In the genomic region with DNA sequence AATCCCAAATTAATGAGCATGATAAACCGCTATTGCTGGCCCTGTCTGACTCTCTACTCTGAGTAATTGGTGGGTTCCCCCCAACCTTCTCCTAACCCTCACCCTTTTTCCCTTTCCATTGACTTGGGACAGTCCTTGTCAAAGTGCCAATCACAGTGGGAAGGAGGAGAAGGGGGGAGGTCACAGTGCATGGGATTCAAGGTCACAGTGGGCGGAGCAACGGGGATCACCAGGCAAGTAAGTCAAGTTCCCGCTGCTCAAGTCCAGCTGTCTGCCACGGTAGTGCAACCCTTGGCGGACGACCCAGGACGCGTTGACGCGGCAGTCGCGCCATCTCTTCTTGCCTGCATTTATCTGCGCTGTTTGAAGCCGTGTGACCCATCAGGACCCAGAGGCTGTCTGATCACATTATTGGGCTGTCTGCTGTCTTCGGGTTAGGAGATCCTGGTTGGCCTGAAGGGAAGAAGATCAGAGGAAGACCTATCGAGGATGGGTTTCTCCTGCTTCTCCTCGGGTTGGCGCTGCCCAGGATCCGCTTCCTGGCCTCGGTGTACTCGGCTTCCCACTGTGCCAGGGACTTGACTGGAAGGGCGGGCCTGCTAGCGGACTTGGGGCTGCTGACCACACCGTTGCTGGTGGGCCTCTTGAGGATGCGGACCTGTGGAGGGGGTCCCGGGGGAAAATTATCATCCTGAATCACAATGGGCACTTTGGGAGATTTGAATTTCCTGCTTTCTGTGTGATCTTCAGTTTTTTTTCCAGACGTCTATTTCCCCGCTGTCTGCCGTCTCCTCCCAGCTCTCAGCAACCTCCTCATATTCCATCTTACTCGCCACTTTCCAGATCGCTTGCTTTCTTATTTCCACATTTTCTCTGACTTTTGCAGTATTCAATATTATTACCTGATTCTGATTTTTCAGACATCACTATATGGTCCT, we compare ENCODE assay signal across 19 cellular contexts. TPM values are rescaled to one million over a fixed set of nuclear protein-coding genes. Genes with fewer than 3 reads are reported as not detected.
A peak's percentile ranks its signal among the peaks of the same experiment; 100 is the strongest.
DNase-seq lines count a peak whose midpoint lies in the region; ATAC-seq and TF ChIP-seq lines count a peak whose summit lies in the region.
"Had no signal": no experiment of that assay in that cellular context is flagged by ENCODE, and none has a peak within 500 bp of the region (broad histone marks: within the 10 kb centered on the region; RNA-seq: fewer than 3 reads in every experiment).

No MANE protein-coding gene starts in this region.

- H3K27me3 ChIP-seq in BLaER1 (no peaks in the 10 kb centered on the region), body of pancreas (no peaks in the 10 kb centered on the region), right lobe of liver (no peaks in the 10 kb centered on the region)
- H3K27me3 ChIP-seq: uterus had no signal

- H3K4me1 ChIP-seq in BLaER1, result peaks cover 37% of the 10 kb centered on the region
- H3K4me1 ChIP-seq in body of pancreas, result peaks cover 46% of the 10 kb centered on the region
- H3K4me1 ChIP-seq in right lobe of liver, result peaks cover 0 to 3% (median 0%) of the 10 kb centered on the region in 4 donors
- H3K4me1 ChIP-seq: uterus had no signal

- no peak for TF ChIP-seq CTCF in HFFc6 (IDR thresholded peaks at IDR 0.05)
- TF ChIP-seq CTCF in body of pancreas (IDR thresholded peaks at IDR 0.05), result peak in 1 of 7 experiments; percentile 7
- no peak for TF ChIP-seq CTCF in right lobe of liver (IDR thresholded peaks at IDR 0.05)

- H3K27me3 Mint-ChIP-seq in HFFc6 (ENCODE audit: insufficient read depth), result peaks cover 5% of the 10 kb centered on the region
- no peaks in the 10 kb centered on the region for H3K27me3 Mint-ChIP-seq in activated CD4-positive, alpha-beta T cell treated with anti-CD3 and anti-CD28 coated beads, Interleukin-2, amount 10 ng/mL, durations not matched to agents 7 days and 5 days
- H3K27me3 Mint-ChIP-seq: dendritic cell treated with granulocyte-macrophage colony-stimulating factor and Interleukin-4, amounts not matched to agents 40 ng/mL and 50 ng/mL, for 4 days had no signal

- peak overlapping the region; percentile 84 for H3K4me2 ChIP-seq in BLaER1
- H3K4me2 ChIP-seq: KMS-11 had no signal

- peaks cover 14% of the 10 kb centered on the region for H3K36me3 Mint-ChIP-seq in HFFc6 (ENCODE audit: low read depth)
- peaks cover 18% of the 10 kb centered on the region for H3K36me3 Mint-ChIP-seq in activated CD4-positive, alpha-beta T cell treated with anti-CD3 and anti-CD28 coated beads, Interleukin-2, amount 10 ng/mL, durations not matched to agents 7 days and 5 days (ENCODE audit: low read depth)
- H3K36me3 Mint-ChIP-seq: mesothelial cell of epicardium had no signal

- TF ChIP-seq POLR2A in body of pancreas (IDR thresholded peaks at IDR 0.05) (peak in 1 of 3 donors; percentile 38), right lobe of liver (IDR thresholded peaks at IDR 0.05) (peak; percentile 75)

- POLR2A ChIA-PET in activated CD4-positive, alpha-beta T cell treated with anti-CD3 and anti-CD28 coated beads, Interleukin-2, amount 10 ng/mL, durations not matched to agents 7 days and 5 days (lab: Charles Lee), result no interaction called here

- H4K20me1 ChIP-seq in BLaER1, result peaks cover 3% of the 10 kb centered on the region

- H3K36me3 ChIP-seq in BLaER1 (peaks cover 4% of the 10 kb centered on the region; the same call in 1 of the 2 replicates), body of pancreas (replicated peaks in 1 of 2; ENCODE audit: insufficient read depth in 1 of 2, low read depth in 2 of 2) (no peaks in the 10 kb centered on the region), right lobe of liver (peaks cover 0 to 4% (median under 1%) of the 10 kb centered on the region in 4 donors)
- H3K36me3 ChIP-seq: uterus had no signal

- peak overlapping the region; percentile 9 for H3K27ac Mint-ChIP-seq in HFFc6
- H3K27ac Mint-ChIP-seq in activated CD4-positive, alpha-beta T cell treated with anti-CD3 and anti-CD28 coated beads, Interleukin-2, amount 10 ng/mL, durations not matched to agents 7 days and 5 days, result no peak overlapping the region
- H3K27ac Mint-ChIP-seq: dendritic cell treated with granulocyte-macrophage colony-stimulating factor and Interleukin-4, amounts not matched to agents 40 ng/mL and 50 ng/mL, for 4 days; mesothelial cell of epicardium had no signal

- intact Hi-C loops in body of pancreas (cut with DNase I) (no loop called here), right lobe of liver (cut with DNase I) (no loop called here)

- H3K27ac ChIP-seq in BLaER1 (peak overlapping the region; percentile 100), body of pancreas (peak overlapping the region; percentile 28 to 76 (median 52)), right lobe of liver (peak overlapping the region; percentile 99 to 100 (median 99))
- H3K27ac ChIP-seq: KMS-11, uterus had no signal

- no peak overlapping the region for H3K4me3 Mint-ChIP-seq in HFFc6
- H3K4me3 Mint-ChIP-seq in activated CD4-positive, alpha-beta T cell treated with anti-CD3 and anti-CD28 coated beads, Interleukin-2, amount 10 ng/mL, durations not matched to agents 7 days and 5 days, result no peak overlapping the region
- H3K4me3 Mint-ChIP-seq: dendritic cell treated with granulocyte-macrophage colony-stimulating factor and Interleukin-4, amounts not matched to agents 40 ng/mL and 50 ng/mL, for 4 days; mesothelial cell of epicardium had no signal

- H3K9me3 Mint-ChIP-seq in HFFc6, result peaks cover 14% of the 10 kb centered on the region
- no peaks in the 10 kb centered on the region for H3K9me3 Mint-ChIP-seq in activated CD4-positive, alpha-beta T cell treated with anti-CD3 and anti-CD28 coated beads, Interleukin-2, amount 10 ng/mL, durations not matched to agents 7 days and 5 days
- H3K9me3 Mint-ChIP-seq: dendritic cell treated with granulocyte-macrophage colony-stimulating factor and Interleukin-4, amounts not matched to agents 40 ng/mL and 50 ng/mL, for 4 days had no signal

- ATAC-seq in body of pancreas (no peak), right lobe of liver (peak; percentile 39 to 59 (median 44)), GM21515 (IDR thresholded peaks at IDR 0.05; ENCODE audit: unreplicated experiment) (no peak), GM21619 (IDR thresholded peaks at IDR 0.05; ENCODE audit: unreplicated experiment) (no peak)
- ATAC-seq: esophagus mucosa had no signal

- H3K4me3 ChIP-seq in BLaER1, result peak overlapping the region; percentile 85
- no peak overlapping the region for H3K4me3 ChIP-seq in body of pancreas
- H3K4me3 ChIP-seq in right lobe of liver, result peak overlapping the region; percentile 70 to 89 (median 79)
- H3K4me3 ChIP-seq: uterus had no signal

- 61% methylated on average over 24 to 31 of the region's 32 CpGs for WGBS in body of pancreas, 2 donors
- WGBS in right lobe of liver (ENCODE audit: insufficient coverage, low coverage, low lambda C conversion rate, missing lambda C conversion rate), result 45% methylated on average over 11 of the region's 32 CpGs

- peaks cover 44% of the 10 kb centered on the region for H3K4me1 Mint-ChIP-seq in HFFc6 (ENCODE audit: low read depth)
- H3K4me1 Mint-ChIP-seq in activated CD4-positive, alpha-beta T cell treated with anti-CD3 and anti-CD28 coated beads, Interleukin-2, amount 10 ng/mL, durations not matched to agents 7 days and 5 days, result peaks cover 37% of the 10 kb centered on the region

- in situ Hi-C loops in G401 (cut with HindIII; ENCODE audit: low sequenced_read_pairs), result no loop called here

- H3K9ac ChIP-seq in BLaER1, result peak overlapping the region; percentile 100
- H3K9ac ChIP-seq: KMS-11 had no signal

- H3K9me3 ChIP-seq in BLaER1 (0 out of 2 replicates have a peak, but pooled peaks cover 2% of the 10 kb centered on the region), body of pancreas (no peaks in the 10 kb centered on the region), right lobe of liver (no peaks in the 10 kb centered on the region)
- H3K9me3 ChIP-seq: uterus had no signal

- no peak for DNase-seq in HFFc6
- peak; percentile 51 to 75 (median 66) for DNase-seq in body of pancreas
- peak; percentile 78 to 90 (median 81) for DNase-seq in right lobe of liver
- DNase-seq in G401 (ENCODE audit: low spot score), result no peak
- no peak for DNase-seq in activated CD4-positive, alpha-beta T cell treated with anti-CD3 and anti-CD28 coated beads, Interleukin-2, amount 10 ng/mL, durations not matched to agents 7 days and 5 days
- DNase-seq: activated CD4-positive, alpha-beta T cell treated with anti-CD3 and anti-CD28 coated beads for 48 hours; activated naive CD4-positive, alpha-beta T cell treated with anti-CD3 and anti-CD28 coated beads, Interleukin-2, amount 50 U/mL, for 16 hours; activated T-cell treated with anti-CD3 and anti-CD28 coated beads, Interleukin-2, amount 50 U/mL, for 1 hour; NCI-H1092 treated with DMSO at 0.1 percent for 48 hours; NCI-H526; T-helper 9 cell had no signal

- CTCF ChIA-PET in activated CD4-positive, alpha-beta T cell treated with anti-CD3 and anti-CD28 coated beads, Interleukin-2, amount 10 ng/mL, durations not matched to agents 7 days and 5 days (lab: Charles Lee), result interaction anchor here (1.2 kb wide), 1 partner anchor 13 kb away, joined by 5 read pairs; no protein-coding TSS in a partner anchor

RNA-seq across cellular contexts. Expression of a gene that starts 3.1 kb away (rescaled TPM):
- total RNA-seq in HFFc6 (2021; fragmentation: NEBNext Ultra II Directional; extraction: Animal tissue kit (Norgen Biotek cat#: 25700)), result 100 to 1,000 TPM; 216 to 270 (median 236) TPM
- total RNA-seq in body of pancreas, result 10 to 100 TPM; 54.1 to 93.4 TPM
- 10 to 100 TPM; 56.9 to 74.3 (median 64.0) TPM for total RNA-seq in right lobe of liver
- total RNA-seq in G401 (2014; rRNA removed; shearing (Covaris generic)), result 27.4 and 46.7 TPM in 2 replicates
- total RNA-seq in activated CD4-positive, alpha-beta T cell treated with anti-CD3 and anti-CD28 coated beads, Interleukin-2, amount 10 ng/mL, durations not matched to agents 7 days and 5 days, result 100 to 1,000 TPM; 207 to 214 TPM

RNA-seq across cellular contexts. Expression of a gene that starts 58.9 kb away (rescaled TPM):
- 10 to 100 TPM; 10.7 to 17.0 (median 12.0) TPM for total RNA-seq in HFFc6 (2021; fragmentation: NEBNext Ultra II Directional; extraction: Animal tissue kit (Norgen Biotek cat#: 25700))
- 1 to 10 TPM; 2.1 to 2.6 TPM for total RNA-seq in body of pancreas
- total RNA-seq in right lobe of liver, result 1 to 10 TPM; 2.4 to 7.7 (median 6.7) TPM
- total RNA-seq in G401 (2014; rRNA removed; shearing (Covaris generic)), result 1.5 and 2.0 TPM in 2 replicates
- 1 to 10 TPM; 8.1 TPM for total RNA-seq in activated CD4-positive, alpha-beta T cell treated with anti-CD3 and anti-CD28 coated beads, Interleukin-2, amount 10 ng/mL, durations not matched to agents 7 days and 5 days

Comparison
In these comparisons a context has a peak if more than half of its experiments do, and no peak if none do; other contexts are left out.
1. H3K4me3 ChIP-seq: peak in BLaER1 (single experiment) and right lobe of liver (3 of 3); none in body of pancreas (0 of 2).
2. DNase-seq: peak in body of pancreas (4 of 4) and right lobe of liver (3 of 3); none in HFFc6 (single experiment), G401 (single experiment) and activated CD4-positive, alpha-beta T cell treated with anti-CD3 and anti-CD28 coated beads, Interleukin-2, amount 10 ng/mL, durations not matched to agents 7 days and 5 days (single experiment).
3. ATAC-seq: peak in right lobe of liver (4 of 4); none in body of pancreas (single experiment), GM21515 (single experiment) and GM21619 (single experiment).
4. Peak in every context shown above with its lines, with median percentiles within 50 percentile points of each other: H3K27ac ChIP-seq.